24 cellular contexts compared by ENCODE assay signal in genomic region chr15:100836501-100836900, GRCh38.
"Had no signal": no experiment of that assay in that cellular context is flagged by ENCODE, and none has a peak within 500 bp of the region (broad histone marks: within the 10 kb centered on the region; RNA-seq: fewer than 3 reads in every experiment).

No MANE protein-coding gene starts in this region.

- H3K9me3 ChIP-seq: left lung, prostate gland, right atrium auricular region, suprapubic skin, transverse colon had no signal

- DNase-seq: effector CD8-positive, alpha-beta T cell; foreskin melanocyte; glutamatergic neuron; heart right ventricle; hippocampal formation; left cardiac atrium; left lung; mammary epithelial cell; mesendoderm; midbrain; naive thymus-derived CD4-positive, alpha-beta T cell; stimulated activated CD4-positive, alpha-beta T cell treated with anti-CD3 and anti-CD28 coated beads, Interleukin-12 subunit alpha, Interleukin-12 subunit beta, amount 100 ng/mL, for 4 hours; stimulated activated CD4-positive, alpha-beta T cell treated with anti-CD3 and anti-CD28 coated beads, Interleukin-1b, Interleukin-23, amount 100 ng/mL, for 48 hours; stimulated activated CD4-positive, alpha-beta T cell treated with anti-CD3 and anti-CD28 coated beads, Interleukin-4, amount 100 ng/mL, for 1 hour; stimulated activated CD8-positive, alpha-beta memory T cell treated with anti-CD3 and anti-CD28 coated beads, Interleukin-4, amount 100 ng/mL, for 48 hours; stimulated activated naive CD4-positive, alpha-beta T cell; stimulated activated naive CD8-positive, alpha-beta T cell treated with anti-CD3 and anti-CD28 coated beads, Interleukin-15, amount 100 ng/mL, for 72 hours; transverse colon had no signal

- H3K9ac ChIP-seq: neural progenitor cell had no signal

- H3K27me3 ChIP-seq: left lung, neural progenitor cell, right atrium auricular region, transverse colon had no signal

- H3K27ac ChIP-seq: esophagus muscularis mucosa, heart right ventricle, left lung, neural progenitor cell, prostate gland, right atrium auricular region, suprapubic skin, transverse colon had no signal

- H3K4me1 ChIP-seq: esophagus muscularis mucosa, left lung, neural progenitor cell, prostate gland, right atrium auricular region, suprapubic skin, transverse colon had no signal

- H3K4me3 ChIP-seq: esophagus muscularis mucosa, heart right ventricle, left lung, neural progenitor cell, prostate gland, right atrium auricular region, smooth muscle cell, suprapubic skin, transverse colon had no signal

- H3K4me2 ChIP-seq: neural progenitor cell, smooth muscle cell had no signal

- H3K36me3 ChIP-seq: esophagus muscularis mucosa, heart right ventricle, left lung, neural progenitor cell, prostate gland, right atrium auricular region, suprapubic skin, transverse colon had no signal
